ENCODE assay signal across 8 cellular contexts in the genomic region with DNA sequence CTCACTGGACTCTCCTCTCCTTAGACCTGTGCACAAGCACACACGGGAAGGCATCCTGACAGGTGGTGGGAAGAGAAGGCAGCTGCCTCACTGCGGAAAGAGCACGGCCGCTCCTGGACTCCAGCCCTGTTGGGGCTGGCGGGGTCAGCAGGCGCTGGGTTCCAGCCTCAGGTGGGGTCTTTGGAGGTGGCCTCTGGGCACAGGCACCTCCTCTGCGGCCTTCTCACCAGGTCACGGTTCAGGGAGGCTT. TPM values are rescaled to one million over a fixed set of nuclear protein-coding genes. Genes with fewer than 3 reads are reported as not detected.
DNase-seq lines count a peak whose midpoint lies in the region; ATAC-seq, FAIRE-seq and TF ChIP-seq lines count a peak whose summit lies in the region.

No MANE protein-coding gene starts in this region.

- peaks cover 39% of the 10 kb centered on the region for H3K4me1 Mint-ChIP-seq in activated T-cell treated with anti-CD3 and anti-CD28 coated beads, Interleukin-2, amount 50 U/mL, for 72 hours (ENCODE audit: low read depth)
- H3K4me1 Mint-ChIP-seq in astrocyte (ENCODE audit: low read depth, unreplicated experiment) (peaks cover 6% of the 10 kb centered on the region), type B pancreatic cell (ENCODE audit: unreplicated experiment) (peaks cover 16% of the 10 kb centered on the region)

- TF ChIP-seq CTCF in astrocyte (IDR thresholded peaks at IDR 0.05; ENCODE audit: insufficient read depth, low read depth, low read length) (no peak), lower leg skin (IDR thresholded peaks at IDR 0.05) (no peak), type B pancreatic cell (conservative IDR thresholded peaks at IDR 0.05) (no peak)

- H3K27ac Mint-ChIP-seq in activated T-cell treated with anti-CD3 and anti-CD28 coated beads, Interleukin-2, amount 50 U/mL, for 72 hours = no peak overlapping the region
- H3K27ac Mint-ChIP-seq in astrocyte (ENCODE audit: unreplicated experiment) = peak overlapping the region; percentile 53
- peak overlapping the region; percentile 36 for H3K27ac Mint-ChIP-seq in type B pancreatic cell

- ATAC-seq in activated T-cell treated with anti-CD3 and anti-CD28 coated beads, Interleukin-2, amount 50 U/mL, for 72 hours (replicated peaks in 1 of 2) = no peak
- ATAC-seq in HG03460 (IDR thresholded peaks at IDR 0.05; ENCODE audit: unreplicated experiment) (no peak), GM21360 (IDR thresholded peaks at IDR 0.05; ENCODE audit: unreplicated experiment) (no peak), GM21367 (IDR thresholded peaks at IDR 0.05; ENCODE audit: unreplicated experiment) (no peak)

- H3K4me2 ChIP-seq in astrocyte (ENCODE audit: low read length) = peak overlapping the region; percentile 97

- H3K36me3 Mint-ChIP-seq in activated T-cell treated with anti-CD3 and anti-CD28 coated beads, Interleukin-2, amount 50 U/mL, for 72 hours (ENCODE audit: insufficient read depth in 2 of 2) = peaks cover 3 to 7% of the 10 kb centered on the region in 2 donors
- H3K36me3 Mint-ChIP-seq in astrocyte (ENCODE audit: low read depth, unreplicated experiment) (peaks cover 4% of the 10 kb centered on the region), type B pancreatic cell (no peaks in the 10 kb centered on the region)

- no peak for FAIRE-seq in astrocyte (lab: Jason Lieb, UNC)

- H3K9ac ChIP-seq in astrocyte (ENCODE audit: low read length) = peak overlapping the region; percentile 89

- TF ChIP-seq POLR2A in lower leg skin (IDR thresholded peaks at IDR 0.05) = no peak

- H3K9me3 ChIP-seq in astrocyte (ENCODE audit: insufficient read depth, low read depth, low read length) = no peaks in the 10 kb centered on the region

- H3K4me1 ChIP-seq in astrocyte (ENCODE audit: insufficient read depth, low read length) = peaks cover 24% of the 10 kb centered on the region

- WGBS in lower leg skin, 2 donors = 58 to 84% methylated on average over 3 to 8 of the region's 8 CpGs

- H3K4me3 ChIP-seq in astrocyte (ENCODE audit: insufficient read depth, low read depth, low read length) = peak overlapping the region; percentile 68
- H3K4me3 ChIP-seq in lower leg skin (ENCODE audit: low read depth, poor library complexity, severe bottlenecking) = peak overlapping the region; percentile 47

- peak overlapping the region; percentile 41 to 75 for H3K4me3 Mint-ChIP-seq in activated T-cell treated with anti-CD3 and anti-CD28 coated beads, Interleukin-2, amount 50 U/mL, for 72 hours
- H3K4me3 Mint-ChIP-seq in astrocyte (ENCODE audit: unreplicated experiment) (peak overlapping the region; percentile 82), type B pancreatic cell (peak overlapping the region; percentile 80)

- no peak for DNase-seq in activated T-cell treated with anti-CD3 and anti-CD28 coated beads, Interleukin-2, amount 50 U/mL, for 72 hours
- DNase-seq in activated T-cell treated with anti-CD3 and anti-CD28 coated beads for 4 hours (no peak), astrocyte (ENCODE audit: low read depth) (no peak), lower leg skin (ENCODE audit: low spot score in 2 of 2) (no peak), type B pancreatic cell (ENCODE audit: extremely low spot score, unreplicated experiment) (no peak)

- no peaks in the 10 kb centered on the region for H3K36me3 ChIP-seq in astrocyte (ENCODE audit: insufficient read depth, low read length)

- H3K79me2 ChIP-seq in astrocyte (ENCODE audit: insufficient read depth, low read length) = peaks cover 46% of the 10 kb centered on the region

- H4K20me1 ChIP-seq in astrocyte (ENCODE audit: insufficient read depth, low read length) = peaks cover 30% of the 10 kb centered on the region

- no peaks in the 10 kb centered on the region for H3K27me3 ChIP-seq in astrocyte (ENCODE audit: insufficient read depth, low read length)

- no peak overlapping the region for H3K27ac ChIP-seq in astrocyte (ENCODE audit: low read depth, low read length)

- H2AFZ ChIP-seq in astrocyte (ENCODE audit: low read depth, low read length) = peak overlapping the region; percentile 95

- no peaks in the 10 kb centered on the region for H3K9me3 Mint-ChIP-seq in activated T-cell treated with anti-CD3 and anti-CD28 coated beads, Interleukin-2, amount 50 U/mL, for 72 hours
- H3K9me3 Mint-ChIP-seq in astrocyte (ENCODE audit: unreplicated experiment) = no peaks in the 10 kb centered on the region
- no peaks in the 10 kb centered on the region for H3K9me3 Mint-ChIP-seq in type B pancreatic cell

- intact Hi-C loops in lower leg skin (cut with DNase I; ENCODE audit: low total_unique reads) = no loop called here

- H3K27me3 Mint-ChIP-seq in activated T-cell treated with anti-CD3 and anti-CD28 coated beads, Interleukin-2, amount 50 U/mL, for 72 hours (ENCODE audit: low read depth) = no peaks in the 10 kb centered on the region
- peaks cover 3% of the 10 kb centered on the region for H3K27me3 Mint-ChIP-seq in astrocyte (ENCODE audit: low read depth, unreplicated experiment)
- H3K27me3 Mint-ChIP-seq in type B pancreatic cell = no peaks in the 10 kb centered on the region

RNA-seq across cellular contexts. Expression of a gene that starts 0.6 kb away (rescaled TPM):
- 100 to 1,000 TPM; 125 to 140 TPM for total RNA-seq in activated T-cell treated with anti-CD3 and anti-CD28 coated beads, Interleukin-2, amount 50 U/mL, for 72 hours
- 93.7 and 111 TPM in 2 replicates for total RNA-seq in astrocyte
- total RNA-seq in lower leg skin = 10 to 100 TPM; 39.3 to 56.7 (median 46.4) TPM
- 113 and 194 TPM in 2 replicates for total RNA-seq in type B pancreatic cell (ENCODE audit: low replicate concordance)

RNA-seq across cellular contexts. Expression of a gene that starts 20.6 kb away (rescaled TPM):
- 1 to 10 TPM; 1.8 to 3.3 TPM for total RNA-seq in activated T-cell treated with anti-CD3 and anti-CD28 coated beads, Interleukin-2, amount 50 U/mL, for 72 hours
- 1.2 and 2.5 TPM in 2 replicates for total RNA-seq in astrocyte
- under 1 TPM in 2 of 4 donors, not detected in 2; 0.17 to 0.34 TPM for total RNA-seq in lower leg skin
- total RNA-seq in type B pancreatic cell (ENCODE audit: low replicate concordance) = 0.76 and 4.1 TPM in 2 replicates

RNA-seq across cellular contexts. Expression of a gene that starts 55.6 kb away (rescaled TPM):
- total RNA-seq in activated T-cell treated with anti-CD3 and anti-CD28 coated beads, Interleukin-2, amount 50 U/mL, for 72 hours = 1 to 10 TPM; 1.1 to 1.3 TPM
- total RNA-seq in astrocyte (56.0 and 71.8 TPM in 2 replicates), lower leg skin (100 to 1,000 TPM; 103 to 203 (median 141) TPM), type B pancreatic cell (ENCODE audit: low replicate concordance) (11.2 and 20.3 TPM in 2 replicates)
